Comparison of ENCODE assay signal across 8 cellular contexts in the genomic region with DNA sequence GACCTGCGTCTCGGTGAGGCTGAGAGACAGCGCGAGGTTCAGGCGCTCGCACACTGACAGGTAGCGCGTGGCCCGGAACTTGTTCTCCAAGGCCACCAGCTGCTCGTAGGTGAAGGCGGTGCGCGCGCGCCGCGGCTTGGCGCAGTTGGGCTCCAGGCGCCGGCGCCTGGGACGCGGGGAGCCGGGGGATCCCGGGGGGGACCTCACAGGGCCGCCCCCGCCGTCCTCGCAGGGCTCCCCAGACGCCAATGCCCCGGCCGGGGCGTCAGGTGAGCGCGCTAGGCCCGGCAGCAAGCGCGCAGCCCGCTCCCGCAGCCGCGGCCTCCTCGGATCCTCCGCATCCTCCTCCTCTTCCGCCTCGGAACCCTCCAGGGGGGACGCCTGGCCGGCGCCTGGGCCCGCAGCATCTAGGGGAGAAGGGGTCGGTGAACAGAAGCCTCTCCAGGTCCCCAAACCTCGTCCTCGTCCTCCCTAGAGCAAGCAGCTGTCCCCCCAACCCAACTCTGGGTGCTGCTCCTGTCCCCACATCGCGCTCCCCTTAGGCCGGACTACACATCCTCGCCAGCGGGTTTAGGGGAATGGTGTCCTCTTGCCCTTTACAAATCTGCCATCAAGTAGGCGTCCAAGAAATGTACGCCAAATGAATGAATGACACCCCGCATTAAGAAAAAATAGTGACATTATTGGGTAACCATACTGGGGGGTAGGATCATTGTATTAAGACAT. TPM values are rescaled to one million over a fixed set of nuclear protein-coding genes. Genes with fewer than 3 reads are reported as not detected.
DNase-seq lines count a peak whose midpoint lies in the region; ATAC-seq and TF ChIP-seq lines count a peak whose summit lies in the region.

No MANE protein-coding gene starts in this region.

- no peaks in the 10 kb centered on the region for H3K36me3 ChIP-seq in A673 (ENCODE audit: insufficient read depth, low read length, poor library complexity, severe bottlenecking)
- no peaks in the 10 kb centered on the region for H3K36me3 ChIP-seq in naive thymus-derived CD4-positive, alpha-beta T cell (ENCODE audit: control insufficient read depth in 2 of 3, insufficient read depth in 3 of 3, low read length in 3 of 3)

- no peak for ATAC-seq in naive thymus-derived CD4-positive, alpha-beta T cell
- ATAC-seq in HG02852 (IDR thresholded peaks at IDR 0.05; ENCODE audit: unreplicated experiment), result no peak
- ATAC-seq in HG03025 (IDR thresholded peaks at IDR 0.05; ENCODE audit: low FRiP score, unreplicated experiment), result no peak

- H3K4me3 Mint-ChIP-seq in Calu3 (ENCODE audit: low read depth, unreplicated experiment) (peak overlapping the region; percentile 48), chondrocyte (ENCODE audit: unreplicated experiment) (peak overlapping the region; percentile 57)
- H3K4me3 Mint-ChIP-seq in naive thymus-derived CD4-positive, alpha-beta T cell, result peak overlapping the region; percentile 16 to 87 (median 65)

- H3K27ac Mint-ChIP-seq in Calu3 (ENCODE audit: unreplicated experiment), result no peak overlapping the region
- no peak overlapping the region for H3K27ac Mint-ChIP-seq in chondrocyte (ENCODE audit: unreplicated experiment)
- no peak overlapping the region for H3K27ac Mint-ChIP-seq in naive thymus-derived CD4-positive, alpha-beta T cell

- DNase-seq in A673 (ENCODE audit: low spot score) (no peak), Calu3 (no peak), chondrocyte (ENCODE audit: low spot score) (no peak), medulla oblongata (ENCODE audit: extremely low spot score) (no peak)
- DNase-seq in naive thymus-derived CD4-positive, alpha-beta T cell, result no peak
- no peak for DNase-seq in stimulated activated CD8-positive, alpha-beta memory T cell treated with anti-CD3 and anti-CD28 coated beads, Interleukin-4, amount 100 ng/mL, for 48 hours

- BruUV-seq in A673 (replicated peaks; lab: Mats Ljungman, UMichigan) (no TSS peak), Calu3 (replicated peaks; lab: Mats Ljungman, UMichigan) (no TSS peak)

- H3K9me3 ChIP-seq in A673 (ENCODE audit: low read depth, low read length, poor library complexity, severe bottlenecking), result no peaks in the 10 kb centered on the region
- no peaks in the 10 kb centered on the region for H3K9me3 ChIP-seq in naive thymus-derived CD4-positive, alpha-beta T cell (ENCODE audit: control insufficient read depth in 2 of 3, low read length in 3 of 3)

- no peak overlapping the region for H3K27ac ChIP-seq in A673 (ENCODE audit: low read depth, low read length, poor library complexity, severe bottlenecking)
- no peak overlapping the region for H3K27ac ChIP-seq in naive thymus-derived CD4-positive, alpha-beta T cell (ENCODE audit: low read depth, low read length)

- H3K36me3 Mint-ChIP-seq in Calu3 (ENCODE audit: insufficient read depth, unreplicated experiment) (no peaks in the 10 kb centered on the region), chondrocyte (ENCODE audit: low read depth) (no peaks in the 10 kb centered on the region)
- peaks cover 0 to 3% (median 0%) of the 10 kb centered on the region in 5 donors for H3K36me3 Mint-ChIP-seq in naive thymus-derived CD4-positive, alpha-beta T cell

- intact Hi-C loops in A673 (cut with micrococcal nuclease; ENCODE audit: unreplicated experiment), result no loop called here
- intact Hi-C loops in Calu3 (cut with micrococcal nuclease; ENCODE audit: unreplicated experiment), result no loop called here
- intact Hi-C loops in naive thymus-derived CD4-positive, alpha-beta T cell (cut with micrococcal nuclease), result loop anchor here in 1 of 2 donors (10.0 kb wide), 1 partner anchor 717 kb away; the partner anchor contains the start of gene CTBP2

- H3K27me3 Mint-ChIP-seq in Calu3 (ENCODE audit: unreplicated experiment) (peaks cover 79% of the 10 kb centered on the region), chondrocyte (ENCODE audit: low read depth) (peaks cover 70% of the 10 kb centered on the region)
- H3K27me3 Mint-ChIP-seq in naive thymus-derived CD4-positive, alpha-beta T cell, result peaks cover 60 to 84% (median 73%) of the 10 kb centered on the region in 5 donors

- POLR2A ChIA-PET in A673 (lab: Charles Lee; ENCODE audit: low non-redundant PET), result no interaction called here
- POLR2A ChIA-PET in naive thymus-derived CD4-positive, alpha-beta T cell (lab: Charles Lee), result no interaction called here

- H3K9me3 Mint-ChIP-seq in Calu3 (ENCODE audit: low read depth, unreplicated experiment), result no peaks in the 10 kb centered on the region
- H3K9me3 Mint-ChIP-seq in chondrocyte (ENCODE audit: low read depth), result no peaks in the 10 kb centered on the region
- H3K9me3 Mint-ChIP-seq in naive thymus-derived CD4-positive, alpha-beta T cell, result peaks cover 0 to 2% (median 0%) of the 10 kb centered on the region in 11 donors

- peaks cover 94% of the 10 kb centered on the region for H3K27me3 ChIP-seq in A673 (replicated peaks; ENCODE audit: insufficient read depth, low read depth, low read length, poor library complexity)
- peaks cover 6 to 14% of the 10 kb centered on the region in 2 donors for H3K27me3 ChIP-seq in naive thymus-derived CD4-positive, alpha-beta T cell (ENCODE audit: control insufficient read depth in 2 of 2, insufficient read depth in 2 of 2, low read length in 2 of 2)

- CTCF ChIA-PET in A673 (lab: Charles Lee), result no interaction called here
- CTCF ChIA-PET in Calu3 (lab: Charles Lee), result no interaction called here
- CTCF ChIA-PET in naive thymus-derived CD4-positive, alpha-beta T cell (lab: Charles Lee), result no interaction called here

- H3K4me1 ChIP-seq in A673 (ENCODE audit: insufficient read depth, low read length, poor library complexity, severe bottlenecking), result peaks cover 9% of the 10 kb centered on the region
- H3K4me1 ChIP-seq in naive thymus-derived CD4-positive, alpha-beta T cell (ENCODE audit: control insufficient read depth in 2 of 2, insufficient read depth in 2 of 2, low read length in 2 of 2), result peaks cover 0 to 9% of the 10 kb centered on the region in 2 donors

- TF ChIP-seq CTCF in A673 (conservative IDR thresholded peaks at IDR 0.05; ENCODE audit: low read depth, low read length) (no peak), Calu3 (IDR thresholded peaks at IDR 0.05; ENCODE audit: unreplicated experiment) (no peak), chondrocyte (IDR thresholded peaks at IDR 0.05) (no peak)

- H3K4me1 Mint-ChIP-seq in Calu3 (ENCODE audit: low read depth, unreplicated experiment) (peaks cover 7% of the 10 kb centered on the region), chondrocyte (ENCODE audit: low read depth) (peaks cover 31% of the 10 kb centered on the region)
- H3K4me1 Mint-ChIP-seq in naive thymus-derived CD4-positive, alpha-beta T cell, result peaks cover 0 to 26% (median 20%) of the 10 kb centered on the region in 7 donors

- peak overlapping the region; percentile 19 for H3K4me3 ChIP-seq in A673 (ENCODE audit: low read depth, low read length, poor library complexity, severe bottlenecking)
- H3K4me3 ChIP-seq in naive thymus-derived CD4-positive, alpha-beta T cell (ENCODE audit: low read length), result no peak overlapping the region

RNA-seq across cellular contexts. Expression of gene NKX1-2, which starts 1.9 kb away (rescaled TPM):
- total RNA-seq in A673 (2021) (not detected in 2 replicates), Calu3 (2022) (not detected in 2 replicates), chondrocyte (not detected in 3 replicates)
- total RNA-seq in naive thymus-derived CD4-positive, alpha-beta T cell, result not detected
- polyA plus RNA-seq in naive thymus-derived CD4-positive, alpha-beta T cell, result not detected

RNA-seq across cellular contexts. Expression of gene LHPP, which starts 13.7 kb away (rescaled TPM):
- 2.3 and 5.9 TPM in 2 replicates for total RNA-seq in A673 (2021)
- 12.0 and 14.5 TPM in 2 replicates for total RNA-seq in Calu3 (2022)
- total RNA-seq in chondrocyte, result 15.3 to 21.3 TPM (median 17.0 TPM) in 3 replicates
- total RNA-seq in naive thymus-derived CD4-positive, alpha-beta T cell, result 10 to 100 TPM; 19.8 to 31.2 (median 27.6) TPM
- 10 to 100 TPM; 21.5 to 23.4 TPM for polyA plus RNA-seq in naive thymus-derived CD4-positive, alpha-beta T cell

RNA-seq across cellular contexts. Expression of gene OAT, which starts 29.2 kb away (rescaled TPM):
- total RNA-seq in A673 (2021) (25.2 and 26.9 TPM in 2 replicates), Calu3 (2022) (47.2 and 53.0 TPM in 2 replicates), chondrocyte (151 to 183 TPM (median 152 TPM) in 3 replicates)
- total RNA-seq in naive thymus-derived CD4-positive, alpha-beta T cell, result 10 to 100 TPM; 29.6 to 47.0 (median 39.1) TPM
- 10 to 100 TPM; 78.9 to 80.0 TPM for polyA plus RNA-seq in naive thymus-derived CD4-positive, alpha-beta T cell
